Comparison of ENCODE assay signal across 2 cellular contexts in the genomic region with DNA sequence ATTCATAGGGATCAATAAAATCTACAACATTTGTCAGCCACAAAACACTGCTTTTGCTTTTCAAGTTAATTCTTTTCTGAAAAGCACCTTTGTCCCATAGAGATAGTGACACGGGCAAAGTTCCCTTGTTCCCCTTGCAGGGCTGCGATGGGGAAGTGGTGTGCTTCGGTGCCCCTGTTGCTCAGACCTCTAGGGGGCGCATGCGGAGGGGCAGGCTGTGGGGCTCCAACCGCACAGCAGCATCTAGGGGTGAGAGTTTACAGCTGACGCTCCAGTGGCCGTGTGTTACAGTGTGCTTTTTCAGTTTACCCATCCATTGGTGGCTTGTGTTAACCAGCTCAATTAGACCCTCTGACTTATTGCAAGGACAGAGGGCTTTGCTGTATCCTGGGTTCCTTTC.
TF ChIP-seq lines count a peak whose summit lies in the region.

No MANE protein-coding gene starts in this region.

TF ChIP-seq in HepG2, 621 proteins besides CTCF, POLR2A, EP300 and RAD21 (continues in another document):
- TF ChIP-seq, protein P1, sequence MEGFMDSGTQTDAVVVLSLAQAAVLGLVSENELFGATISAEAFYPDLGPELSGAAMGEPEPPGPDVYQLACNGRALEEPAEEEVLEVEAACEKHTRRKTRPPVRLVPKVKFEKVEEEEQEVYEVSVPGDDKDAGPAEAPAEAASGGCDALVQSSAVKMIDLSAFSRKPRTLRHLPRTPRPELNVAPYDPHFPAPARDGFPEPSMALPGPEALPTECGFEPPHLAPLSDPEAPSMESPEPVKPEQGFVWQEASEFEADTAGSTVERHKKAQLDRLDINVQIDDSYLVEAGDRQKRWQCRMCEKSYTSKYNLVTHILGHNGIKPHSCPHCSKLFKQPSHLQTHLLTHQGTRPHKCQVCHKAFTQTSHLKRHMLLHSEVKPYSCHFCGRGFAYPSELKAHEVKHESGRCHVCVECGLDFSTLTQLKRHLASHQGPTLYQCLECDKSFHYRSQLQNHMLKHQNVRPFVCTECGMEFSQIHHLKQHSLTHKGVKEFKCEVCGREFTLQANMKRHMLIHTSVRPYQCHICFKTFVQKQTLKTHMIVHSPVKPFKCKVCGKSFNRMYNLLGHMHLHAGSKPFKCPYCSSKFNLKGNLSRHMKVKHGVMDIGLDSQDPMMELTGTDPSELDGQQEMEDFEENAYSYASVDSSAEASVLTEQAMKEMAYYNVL (CRISPR knock-in tag; IDR thresholded peaks at IDR 0.05; ENCODE audit: borderline replicate concordance): no peak
- TF ChIP-seq ZNF768 (CRISPR knock-in tag; IDR thresholded peaks at IDR 0.05) (no peak), PLRG1 (conservative IDR thresholded peaks at IDR 0.05) (no peak), GLI4 (CRISPR knock-in tag; IDR thresholded peaks at IDR 0.05; ENCODE audit: borderline replicate concordance) (no peak), ZMYM4 (CRISPR knock-in tag; IDR thresholded peaks at IDR 0.05) (peak; percentile 59; the same call in 1 of the 2 replicates), MAZ (IDR thresholded peaks at IDR 0.05; ENCODE audit: borderline replicate concordance, low read depth, low read length) (no peak), MAZ (CRISPR knock-in tag; IDR thresholded peaks at IDR 0.05; ENCODE audit: low read depth) (no peak), ZNF431 (CRISPR knock-in tag; IDR thresholded peaks at IDR 0.05; ENCODE audit: borderline replicate concordance, low read depth) (no peak), NONO (IDR thresholded peaks at IDR 0.05) (no peak), NONO (CRISPR knock-in tag; conservative IDR thresholded peaks at IDR 0.05) (peak; percentile 62), ZNF616 (CRISPR knock-in tag; IDR thresholded peaks at IDR 0.05; ENCODE audit: low read depth) (no peak), NR2F1 (CRISPR knock-in tag; IDR thresholded peaks at IDR 0.05) (no peak), RBFOX2 (IDR thresholded peaks at IDR 0.05; ENCODE audit: low read depth, low read length) (no peak), CC2D1A (CRISPR knock-in tag; IDR thresholded peaks at IDR 0.05) (no peak), THYN1 (CRISPR knock-in tag; IDR thresholded peaks at IDR 0.05; ENCODE audit: borderline replicate concordance, low read depth) (no peak), ZNF260 (CRISPR knock-in tag; IDR thresholded peaks at IDR 0.05; ENCODE audit: borderline replicate concordance, low read depth) (no peak), ELF3 (CRISPR knock-in tag; IDR thresholded peaks at IDR 0.05) (peak; percentile 75), ZNF274 (CRISPR knock-in tag; IDR thresholded peaks at IDR 0.05) (no peak), ZNF703 (CRISPR knock-in tag; IDR thresholded peaks at IDR 0.05; ENCODE audit: borderline replicate concordance) (no peak), ZNF614 (CRISPR knock-in tag; IDR thresholded peaks at IDR 0.05; ENCODE audit: borderline replicate concordance) (no peak), U2AF1 (optimal IDR thresholded peaks at IDR 0.05; ENCODE audit: low read depth, low read length) (no peak), PHF20 (CRISPR knock-in tag; IDR thresholded peaks at IDR 0.05) (no peak), KDM2A (CRISPR knock-in tag; IDR thresholded peaks at IDR 0.05; ENCODE audit: borderline replicate concordance, low read depth) (0 out of 2 replicates have a peak, but pooled peaks have one; percentile 39), SALL2 (CRISPR knock-in tag; IDR thresholded peaks at IDR 0.05) (no peak), HOXA9 (CRISPR knock-in tag; IDR thresholded peaks at IDR 0.05; ENCODE audit: borderline replicate concordance) (no peak)
- TF ChIP-seq, protein P2, sequence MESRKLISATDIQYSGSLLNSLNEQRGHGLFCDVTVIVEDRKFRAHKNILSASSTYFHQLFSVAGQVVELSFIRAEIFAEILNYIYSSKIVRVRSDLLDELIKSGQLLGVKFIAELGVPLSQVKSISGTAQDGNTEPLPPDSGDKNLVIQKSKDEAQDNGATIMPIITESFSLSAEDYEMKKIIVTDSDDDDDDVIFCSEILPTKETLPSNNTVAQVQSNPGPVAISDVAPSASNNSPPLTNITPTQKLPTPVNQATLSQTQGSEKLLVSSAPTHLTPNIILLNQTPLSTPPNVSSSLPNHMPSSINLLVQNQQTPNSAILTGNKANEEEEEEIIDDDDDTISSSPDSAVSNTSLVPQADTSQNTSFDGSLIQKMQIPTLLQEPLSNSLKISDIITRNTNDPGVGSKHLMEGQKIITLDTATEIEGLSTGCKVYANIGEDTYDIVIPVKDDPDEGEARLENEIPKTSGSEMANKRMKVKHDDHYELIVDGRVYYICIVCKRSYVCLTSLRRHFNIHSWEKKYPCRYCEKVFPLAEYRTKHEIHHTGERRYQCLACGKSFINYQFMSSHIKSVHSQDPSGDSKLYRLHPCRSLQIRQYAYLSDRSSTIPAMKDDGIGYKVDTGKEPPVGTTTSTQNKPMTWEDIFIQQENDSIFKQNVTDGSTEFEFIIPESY (CRISPR knock-in tag; IDR thresholded peaks at IDR 0.05): no peak
- TF ChIP-seq, protein P3, sequence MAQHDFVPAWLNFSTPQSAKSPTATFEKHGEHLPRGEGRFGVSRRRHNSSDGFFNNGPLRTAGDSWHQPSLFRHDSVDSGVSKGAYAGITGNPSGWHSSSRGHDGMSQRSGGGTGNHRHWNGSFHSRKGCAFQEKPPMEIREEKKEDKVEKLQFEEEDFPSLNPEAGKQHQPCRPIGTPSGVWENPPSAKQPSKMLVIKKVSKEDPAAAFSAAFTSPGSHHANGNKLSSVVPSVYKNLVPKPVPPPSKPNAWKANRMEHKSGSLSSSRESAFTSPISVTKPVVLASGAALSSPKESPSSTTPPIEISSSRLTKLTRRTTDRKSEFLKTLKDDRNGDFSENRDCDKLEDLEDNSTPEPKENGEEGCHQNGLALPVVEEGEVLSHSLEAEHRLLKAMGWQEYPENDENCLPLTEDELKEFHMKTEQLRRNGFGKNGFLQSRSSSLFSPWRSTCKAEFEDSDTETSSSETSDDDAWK (CRISPR knock-in tag; IDR thresholded peaks at IDR 0.05): no peak

TF ChIP-seq in K562, 482 proteins besides CTCF, POLR2A, EP300 and RAD21:
- TF ChIP-seq, protein P4, sequence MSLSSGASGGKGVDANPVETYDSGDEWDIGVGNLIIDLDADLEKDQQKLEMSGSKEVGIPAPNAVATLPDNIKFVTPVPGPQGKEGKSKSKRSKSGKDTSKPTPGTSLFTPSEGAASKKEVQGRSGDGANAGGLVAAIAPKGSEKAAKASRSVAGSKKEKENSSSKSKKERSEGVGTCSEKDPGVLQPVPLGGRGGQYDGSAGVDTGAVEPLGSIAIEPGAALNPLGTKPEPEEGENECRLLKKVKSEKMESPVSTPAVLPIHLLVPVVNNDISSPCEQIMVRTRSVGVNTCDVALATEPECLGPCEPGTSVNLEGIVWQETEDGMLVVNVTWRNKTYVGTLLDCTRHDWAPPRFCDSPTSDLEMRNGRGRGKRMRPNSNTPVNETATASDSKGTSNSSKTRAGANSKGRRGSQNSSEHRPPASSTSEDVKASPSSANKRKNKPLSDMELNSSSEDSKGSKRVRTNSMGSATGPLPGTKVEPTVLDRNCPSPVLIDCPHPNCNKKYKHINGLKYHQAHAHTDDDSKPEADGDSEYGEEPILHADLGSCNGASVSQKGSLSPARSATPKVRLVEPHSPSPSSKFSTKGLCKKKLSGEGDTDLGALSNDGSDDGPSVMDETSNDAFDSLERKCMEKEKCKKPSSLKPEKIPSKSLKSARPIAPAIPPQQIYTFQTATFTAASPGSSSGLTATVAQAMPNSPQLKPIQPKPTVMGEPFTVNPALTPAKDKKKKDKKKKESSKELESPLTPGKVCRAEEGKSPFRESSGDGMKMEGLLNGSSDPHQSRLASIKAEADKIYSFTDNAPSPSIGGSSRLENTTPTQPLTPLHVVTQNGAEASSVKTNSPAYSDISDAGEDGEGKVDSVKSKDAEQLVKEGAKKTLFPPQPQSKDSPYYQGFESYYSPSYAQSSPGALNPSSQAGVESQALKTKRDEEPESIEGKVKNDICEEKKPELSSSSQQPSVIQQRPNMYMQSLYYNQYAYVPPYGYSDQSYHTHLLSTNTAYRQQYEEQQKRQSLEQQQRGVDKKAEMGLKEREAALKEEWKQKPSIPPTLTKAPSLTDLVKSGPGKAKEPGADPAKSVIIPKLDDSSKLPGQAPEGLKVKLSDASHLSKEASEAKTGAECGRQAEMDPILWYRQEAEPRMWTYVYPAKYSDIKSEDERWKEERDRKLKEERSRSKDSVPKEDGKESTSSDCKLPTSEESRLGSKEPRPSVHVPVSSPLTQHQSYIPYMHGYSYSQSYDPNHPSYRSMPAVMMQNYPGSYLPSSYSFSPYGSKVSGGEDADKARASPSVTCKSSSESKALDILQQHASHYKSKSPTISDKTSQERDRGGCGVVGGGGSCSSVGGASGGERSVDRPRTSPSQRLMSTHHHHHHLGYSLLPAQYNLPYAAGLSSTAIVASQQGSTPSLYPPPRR (CRISPR knock-in tag; IDR thresholded peaks at IDR 0.05; ENCODE audit: borderline replicate concordance): no peak
- TF ChIP-seq, protein P5, sequence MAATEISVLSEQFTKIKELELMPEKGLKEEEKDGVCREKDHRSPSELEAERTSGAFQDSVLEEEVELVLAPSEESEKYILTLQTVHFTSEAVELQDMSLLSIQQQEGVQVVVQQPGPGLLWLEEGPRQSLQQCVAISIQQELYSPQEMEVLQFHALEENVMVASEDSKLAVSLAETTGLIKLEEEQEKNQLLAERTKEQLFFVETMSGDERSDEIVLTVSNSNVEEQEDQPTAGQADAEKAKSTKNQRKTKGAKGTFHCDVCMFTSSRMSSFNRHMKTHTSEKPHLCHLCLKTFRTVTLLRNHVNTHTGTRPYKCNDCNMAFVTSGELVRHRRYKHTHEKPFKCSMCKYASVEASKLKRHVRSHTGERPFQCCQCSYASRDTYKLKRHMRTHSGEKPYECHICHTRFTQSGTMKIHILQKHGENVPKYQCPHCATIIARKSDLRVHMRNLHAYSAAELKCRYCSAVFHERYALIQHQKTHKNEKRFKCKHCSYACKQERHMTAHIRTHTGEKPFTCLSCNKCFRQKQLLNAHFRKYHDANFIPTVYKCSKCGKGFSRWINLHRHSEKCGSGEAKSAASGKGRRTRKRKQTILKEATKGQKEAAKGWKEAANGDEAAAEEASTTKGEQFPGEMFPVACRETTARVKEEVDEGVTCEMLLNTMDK (IDR thresholded peaks at IDR 0.05; ENCODE audit: borderline replicate concordance, insufficient read depth, low read depth, low read length, poor library complexity, severe bottlenecking): peak; percentile 50
- peak; percentile 62; the same call in 1 of the 2 replicates for TF ChIP-seq SPI1 (IDR thresholded peaks at IDR 0.05; ENCODE audit: borderline replicate concordance, low read depth, low read length)
- TF ChIP-seq, protein P6, sequence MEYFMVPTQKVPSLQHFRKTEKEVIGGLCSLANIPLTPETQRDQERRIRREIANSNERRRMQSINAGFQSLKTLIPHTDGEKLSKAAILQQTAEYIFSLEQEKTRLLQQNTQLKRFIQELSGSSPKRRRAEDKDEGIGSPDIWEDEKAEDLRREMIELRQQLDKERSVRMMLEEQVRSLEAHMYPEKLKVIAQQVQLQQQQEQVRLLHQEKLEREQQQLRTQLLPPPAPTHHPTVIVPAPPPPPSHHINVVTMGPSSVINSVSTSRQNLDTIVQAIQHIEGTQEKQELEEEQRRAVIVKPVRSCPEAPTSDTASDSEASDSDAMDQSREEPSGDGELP (CRISPR knock-in tag; IDR thresholded peaks at IDR 0.05; ENCODE audit: borderline replicate concordance): peak; percentile 32; the same call in 1 of the 2 replicates
- peak in 1 of 2 experiments; percentile 45; a peak in 1 of 4 replicates for TF ChIP-seq MAZ (CRISPR knock-in tag; conservative IDR thresholded peaks at IDR 0.05 in 1 of 2, IDR thresholded peaks at IDR 0.05 in 1 of 2)
- TF ChIP-seq CREM (IDR thresholded peaks at IDR 0.05; ENCODE audit: low read depth): 0 out of 2 replicates have a peak, but pooled peaks have one; percentile 14
- TF ChIP-seq ZNF324 (CRISPR knock-in tag; IDR thresholded peaks at IDR 0.05): no peak
